9 cellular contexts compared by ENCODE assay signal in genomic region chrX:2346158-2346557, GRCh38.
"Had no signal": no experiment of that assay in that cellular context is flagged by ENCODE, and none has a peak within 500 bp of the region (broad histone marks: within the 10 kb centered on the region; RNA-seq: fewer than 3 reads in every experiment).

No MANE protein-coding gene starts in this region.

- H3K4me1 ChIP-seq: HAP-1 had no signal

- H3K9ac ChIP-seq: GM23248 had no signal

- DNase-seq: GM23248, GOT3, H7, HFFc6, KBM-7 had no signal

- H3K27ac Mint-ChIP-seq: HFFc6, IgD-negative memory B cell had no signal

- H3K4me3 ChIP-seq: GM23248, HAP-1 had no signal

- H3K36me3 ChIP-seq: HAP-1 had no signal

- ATAC-seq: HCT116 had no signal

- H3K9me3 ChIP-seq: HAP-1 had no signal

- H3K27me3 Mint-ChIP-seq: IgD-negative memory B cell had no signal

- H2AFZ ChIP-seq: GM23248 had no signal

- H3K27ac ChIP-seq: GM23248, HL-60 had no signal

- H3K4me3 Mint-ChIP-seq: HFFc6 had no signal
